Comparison of ENCODE assay signal across 23 cellular contexts in genomic region chr15:56977232-56977631, GRCh38. TPM values are rescaled to one million over a fixed set of nuclear protein-coding genes. Genes with fewer than 3 reads are reported as not detected.
DNase-seq lines count a peak whose midpoint lies in the region; ATAC-seq and TF ChIP-seq lines count a peak whose summit lies in the region.
"Had no signal": no experiment of that assay in that cellular context is flagged by ENCODE, and none has a peak within 500 bp of the region (broad histone marks: within the 10 kb centered on the region; RNA-seq: fewer than 3 reads in every experiment).

No MANE protein-coding gene starts in this region.

- H3K27me3 Mint-ChIP-seq in Caco-2 (ENCODE audit: insufficient read depth, unreplicated experiment): no peaks in the 10 kb centered on the region
- no peaks in the 10 kb centered on the region for H3K27me3 Mint-ChIP-seq in central memory CD8-positive, alpha-beta T cell
- H3K27me3 Mint-ChIP-seq: CD4-positive, alpha-beta memory T cell had no signal

- H3K4me3 ChIP-seq in heart left ventricle: no peak overlapping the region
- no peak overlapping the region for H3K4me3 ChIP-seq in Caco-2 (ENCODE audit: low read depth, low read length)
- H3K4me3 ChIP-seq in psoas muscle: no peak overlapping the region

- BruUV-seq in Caco-2 (replicated peaks; lab: Mats Ljungman, UMichigan): no TSS peak

- WGBS in heart left ventricle, 4 donors: 63 to 73% (median 69%) methylated on average over 9 of the region's 9 CpGs
- 34 to 59% (median 36%) methylated on average over 9 of the region's 9 CpGs for WGBS in psoas muscle, 3 donors

- no peaks in the 10 kb centered on the region for H3K9me3 ChIP-seq in heart left ventricle
- H3K9me3 ChIP-seq in Caco-2: no peaks in the 10 kb centered on the region
- H3K9me3 ChIP-seq in psoas muscle: no peaks in the 10 kb centered on the region
- H3K9me3 ChIP-seq: SK-N-SH had no signal

- TF ChIP-seq CTCF in heart left ventricle (IDR thresholded peaks at IDR 0.05): no peak
- TF ChIP-seq CTCF in Caco-2 (IDR thresholded peaks at IDR 0.05; ENCODE audit: insufficient read depth in 1 of 2, low read depth in 1 of 2, low read length in 1 of 2, severe bottlenecking in 1 of 2, unreplicated experiment in 1 of 2): no peak
- no peak for TF ChIP-seq CTCF in psoas muscle (IDR thresholded peaks at IDR 0.05)

- intact Hi-C loops in heart left ventricle (cut with DNase I) (no loop called here), cardiac septum (cut with DNase I) (no loop called here), Caco-2 (cut with micrococcal nuclease; ENCODE audit: unreplicated experiment) (no loop called here), psoas muscle (cut with DNase I) (no loop called here)

- DNase-seq in heart left ventricle (no peak), cardiac septum (ENCODE audit: low spot score) (no peak), Caco-2 (no peak), psoas muscle (no peak), T-helper 1 cell (no peak), A172 (ENCODE audit: low spot score) (no peak)
- no peak for DNase-seq in central memory CD8-positive, alpha-beta T cell (ENCODE audit: low spot score in 2 of 2)
- DNase-seq: C1 segment of cervical spinal cord; CD4-positive, alpha-beta memory T cell; DMS 273 treated with DMSO at 0.1 percent for 48 hours; DMS79 treated with DMSO at 0.1 percent for 48 hours; GF-D8; NCI-H1048; NCI-H1417; NCI-H1694; NCI-H2029 treated with DMSO at 0.1 percent for 48 hours; NCI-H226; NCI-H510A; NCI-H69; SK-N-SH had no signal

- H3K4me1 Mint-ChIP-seq in Caco-2 (ENCODE audit: low read depth, unreplicated experiment): peaks cover 7% of the 10 kb centered on the region
- H3K4me1 Mint-ChIP-seq in central memory CD8-positive, alpha-beta T cell: peaks cover 53% of the 10 kb centered on the region

- peaks cover 0 to 80% (median 33%) of the 10 kb centered on the region in 12 donors for H3K4me1 ChIP-seq in heart left ventricle
- peaks cover 12% of the 10 kb centered on the region for H3K4me1 ChIP-seq in Caco-2
- H3K4me1 ChIP-seq in psoas muscle: peaks cover 54% of the 10 kb centered on the region

- H3K27ac ChIP-seq in heart left ventricle (no peak overlapping the region), psoas muscle (no peak overlapping the region)
- H3K27ac ChIP-seq: HL-60, RWPE1 had no signal

- ATAC-seq in heart left ventricle (peak in 3 of 4 donors; percentile 26 to 56 (median 29)), psoas muscle (peak in 3 of 4 donors; percentile 55 to 73 (median 68))
- no peak for ATAC-seq in central memory CD8-positive, alpha-beta T cell (replicated peaks; ENCODE audit: extremely low read depth, poor library complexity, severe bottlenecking)
- ATAC-seq: HCT116 had no signal

- H3K27ac Mint-ChIP-seq in Caco-2 (ENCODE audit: unreplicated experiment): peak overlapping the region; percentile 8
- H3K27ac Mint-ChIP-seq in central memory CD8-positive, alpha-beta T cell (ENCODE audit: low read depth): peak overlapping the region; percentile 50

- no peak for TF ChIP-seq POLR2A in heart left ventricle (IDR thresholded peaks at IDR 0.05)

- no peaks in the 10 kb centered on the region for H3K36me3 ChIP-seq in heart left ventricle
- H3K36me3 ChIP-seq in Caco-2 (ENCODE audit: control insufficient read depth, insufficient read depth, low read length): no peaks in the 10 kb centered on the region
- no peaks in the 10 kb centered on the region for H3K36me3 ChIP-seq in psoas muscle (ENCODE audit: insufficient read depth in 1 of 2, low read depth in 1 of 2)

- no peaks in the 10 kb centered on the region for H3K27me3 ChIP-seq in heart left ventricle
- no peaks in the 10 kb centered on the region for H3K27me3 ChIP-seq in Caco-2 (replicated peaks; ENCODE audit: control insufficient read depth, insufficient read depth, low read length)
- H3K27me3 ChIP-seq in psoas muscle (ENCODE audit: insufficient read depth in 3 of 3, low read length in 2 of 3): no peaks in the 10 kb centered on the region

- no peak overlapping the region for H3K4me3 Mint-ChIP-seq in Caco-2 (ENCODE audit: unreplicated experiment)
- H3K4me3 Mint-ChIP-seq in central memory CD8-positive, alpha-beta T cell: no peak overlapping the region

- POLR2A ChIA-PET in Caco-2 (lab: Charles Lee): no interaction called here

- CTCF ChIA-PET in Caco-2 (lab: Charles Lee): no interaction called here

- no peaks in the 10 kb centered on the region for H3K9me3 Mint-ChIP-seq in Caco-2 (ENCODE audit: unreplicated experiment)
- no peaks in the 10 kb centered on the region for H3K9me3 Mint-ChIP-seq in central memory CD8-positive, alpha-beta T cell
- H3K9me3 Mint-ChIP-seq: CD4-positive, alpha-beta memory T cell had no signal

- no peaks in the 10 kb centered on the region for H3K36me3 Mint-ChIP-seq in Caco-2 (ENCODE audit: insufficient read depth, unreplicated experiment)
- H3K36me3 Mint-ChIP-seq in central memory CD8-positive, alpha-beta T cell (ENCODE audit: insufficient read depth): no peaks in the 10 kb centered on the region

RNA-seq across cellular contexts. Expression of gene TCF12, which starts 58.8 kb away (rescaled TPM):
- total RNA-seq in heart left ventricle (10 to 100 TPM; 31.8 to 77.3 (median 46.8) TPM), cardiac septum (57.3 TPM), Caco-2 (2022) (64.4 and 68.8 TPM in 2 replicates), psoas muscle (10 to 100 TPM; 30.5 to 53.1 (median 44.8) TPM)
- polyA plus RNA-seq in heart left ventricle (10 to 100 TPM in 1 of 2 donors, 1 to 10 TPM in 1; 6.5 to 21.1 TPM), psoas muscle (10 to 100 TPM; 10.5 to 20.0 (median 10.7) TPM)
- total RNA-seq in A172 (2014; rRNA removed; shearing (Covaris generic)): 53.8 and 133 TPM in 2 replicates
